ENCODE assay signal across 27 cellular contexts in genomic region chr5:107770051-107770450, GRCh38.
"Had no signal": no experiment of that assay in that cellular context is flagged by ENCODE, and none has a peak within 500 bp of the region (broad histone marks: within the 10 kb centered on the region; RNA-seq: fewer than 3 reads in every experiment).

No MANE protein-coding gene starts in this region.

- H3K4me1 Mint-ChIP-seq: central memory CD8-positive, alpha-beta T cell; naive B cell; stimulated activated naive CD8-positive, alpha-beta T cell treated with anti-CD3 and anti-CD28 coated beads, Interleukin-15, amount 100 ng/mL, for 72 hours had no signal

- H3K27me3 ChIP-seq: colonic mucosa, gastrocnemius medialis, left lung, ovary, suprapubic skin had no signal

- ATAC-seq: esophagus mucosa; gastrocnemius medialis; left cardiac atrium; left lung; natural killer cell treated with Interleukin-12 subunit alpha and Interleukin-12 subunit beta and Interleukin-15 and Interleukin-18, amount 100 ng/mL, for 72 hours; stimulated activated naive CD8-positive, alpha-beta T cell treated with anti-CD3 and anti-CD28 coated beads, Interleukin-15, amount 100 ng/mL, for 72 hours had no signal

- H3K27ac ChIP-seq: colonic mucosa, epithelial cell of prostate, gastrocnemius medialis, left lung, ovary, skin epidermis, suprapubic skin had no signal

- H3K4me3 Mint-ChIP-seq: central memory CD8-positive, alpha-beta T cell; dendritic cell treated with granulocyte-macrophage colony-stimulating factor and Interleukin-4, amounts not matched to agents 40 ng/mL and 50 ng/mL, for 4 days; endodermal cell; naive B cell; natural killer cell treated with Interleukin-12 subunit alpha and Interleukin-12 subunit beta and Interleukin-15 and Interleukin-18, amount 100 ng/mL, for 72 hours; stimulated activated naive CD8-positive, alpha-beta T cell treated with anti-CD3 and anti-CD28 coated beads, Interleukin-15, amount 100 ng/mL, for 72 hours; type B pancreatic cell had no signal

- H3K27me3 Mint-ChIP-seq: dendritic cell treated with granulocyte-macrophage colony-stimulating factor and Interleukin-4, amounts not matched to agents 40 ng/mL and 50 ng/mL, for 4 days had no signal

- H3K9me3 ChIP-seq: colonic mucosa, gastrocnemius medialis, left lung, ovary, suprapubic skin had no signal

- H3K9me3 Mint-ChIP-seq: central memory CD8-positive, alpha-beta T cell; dendritic cell treated with granulocyte-macrophage colony-stimulating factor and Interleukin-4, amounts not matched to agents 40 ng/mL and 50 ng/mL, for 4 days; endodermal cell; naive B cell; natural killer cell treated with Interleukin-12 subunit alpha and Interleukin-12 subunit beta and Interleukin-15 and Interleukin-18, amount 100 ng/mL, for 72 hours; stimulated activated naive CD8-positive, alpha-beta T cell treated with anti-CD3 and anti-CD28 coated beads, Interleukin-15, amount 100 ng/mL, for 72 hours; type B pancreatic cell had no signal

- H3K4me3 ChIP-seq: colonic mucosa, gastrocnemius medialis, left lung, ovary, skin epidermis, suprapubic skin had no signal

- H3K4me1 ChIP-seq: colonic mucosa, gastrocnemius medialis, left lung, suprapubic skin had no signal

- H3K36me3 ChIP-seq: colonic mucosa, gastrocnemius medialis, left lung, ovary, suprapubic skin had no signal

- DNase-seq: colonic mucosa; effector CD8-positive, alpha-beta T cell; endodermal cell; foreskin fibroblast; gastrocnemius medialis; head of caudate nucleus; left cardiac atrium; left lung; naive B cell; nucleus accumbens; ovary; posterior cingulate gyrus; retina; stimulated activated CD4-positive, alpha-beta T cell treated with anti-CD3 and anti-CD28 coated beads, Interleukin-12 subunit alpha, Interleukin-12 subunit beta, amount 100 ng/mL, for 4 hours; stimulated activated CD4-positive, alpha-beta T cell treated with anti-CD3 and anti-CD28 coated beads, Interleukin-1b, Interleukin-23, amount 100 ng/mL, for 48 hours; stimulated activated CD4-positive, alpha-beta T cell treated with anti-CD3 and anti-CD28 coated beads, Interleukin-4, amount 100 ng/mL, for 1 hour; stimulated activated CD8-positive, alpha-beta memory T cell treated with anti-CD3 and anti-CD28 coated beads, Interleukin-4, amount 100 ng/mL, for 48 hours; stimulated activated naive CD4-positive, alpha-beta T cell; stimulated activated naive CD8-positive, alpha-beta T cell treated with anti-CD3 and anti-CD28 coated beads, Interleukin-15, amount 100 ng/mL, for 72 hours had no signal

- H3K27ac Mint-ChIP-seq: dendritic cell treated with granulocyte-macrophage colony-stimulating factor and Interleukin-4, amounts not matched to agents 40 ng/mL and 50 ng/mL, for 4 days; naive B cell; natural killer cell treated with Interleukin-12 subunit alpha and Interleukin-12 subunit beta and Interleukin-15 and Interleukin-18, amount 100 ng/mL, for 72 hours; stimulated activated naive CD8-positive, alpha-beta T cell treated with anti-CD3 and anti-CD28 coated beads, Interleukin-15, amount 100 ng/mL, for 72 hours; type B pancreatic cell had no signal

- H3K36me3 Mint-ChIP-seq: naive B cell; natural killer cell treated with Interleukin-12 subunit alpha and Interleukin-12 subunit beta and Interleukin-15 and Interleukin-18, amount 100 ng/mL, for 72 hours; type B pancreatic cell had no signal
